ENCODE assay signal across 1 cellular context in genomic region chr20:35146922-35147574, GRCh38.
TF ChIP-seq lines count a peak whose summit lies in the region.

EDEM2 (minus strand) TSS chr20:35147336; CDS start chr20:35147258, 78 bp downstream.

TF ChIP-seq in HepG2, 621 proteins besides CTCF, POLR2A, EP300 and RAD21 (continued from another document and continues in another):
- TF ChIP-seq PCBP2 (optimal IDR thresholded peaks at IDR 0.05; ENCODE audit: low read depth, low read length, poor library complexity, severe bottlenecking) (no peak), SNAI1 (CRISPR knock-in tag; IDR thresholded peaks at IDR 0.05; ENCODE audit: borderline replicate concordance) (no peak; the same call in 1 of the 2 replicates), ZNF691 (CRISPR knock-in tag; IDR thresholded peaks at IDR 0.05; ENCODE audit: borderline replicate concordance, low read depth) (peak; percentile 83; the same call in 1 of the 2 replicates), ZNF34 (CRISPR knock-in tag; IDR thresholded peaks at IDR 0.05; ENCODE audit: borderline replicate concordance) (peak; percentile 98), CHD2 (IDR thresholded peaks at IDR 0.05; ENCODE audit: low read depth, low read length) (peak; percentile 51; the same call in 1 of the 2 replicates), ZNF891 (CRISPR knock-in tag; IDR thresholded peaks at IDR 0.05) (peak; percentile 94), FIP1L1 (IDR thresholded peaks at IDR 0.05; ENCODE audit: borderline replicate concordance, insufficient read depth, low read depth, low read length) (no peak), HOXD1 (CRISPR knock-in tag; IDR thresholded peaks at IDR 0.05) (peak; percentile 87; the same call in 1 of the 2 replicates), SIN3B (IDR thresholded peaks at IDR 0.05; ENCODE audit: low read length) (0 out of 2 replicates have a peak, but pooled peaks have one; percentile 43), ZNF256 (CRISPR knock-in tag; conservative IDR thresholded peaks at IDR 0.05) (no peak; the same call in 1 of the 2 replicates), RXRA (CRISPR knock-in tag; IDR thresholded peaks at IDR 0.05) (peak; percentile 84), ZNF878 (CRISPR knock-in tag; IDR thresholded peaks at IDR 0.05) (peak; percentile 86; the same call in 1 of the 2 replicates), NFAT5 (CRISPR knock-in tag; IDR thresholded peaks at IDR 0.05) (no peak; the same call in 1 of the 2 replicates), ZNF740 (CRISPR knock-in tag; IDR thresholded peaks at IDR 0.05) (no peak), ZNF7 (CRISPR knock-in tag; IDR thresholded peaks at IDR 0.05) (no peak), GRHL1 (CRISPR knock-in tag; conservative IDR thresholded peaks at IDR 0.05) (no peak), ZFP36L2 (CRISPR knock-in tag; IDR thresholded peaks at IDR 0.05) (no peak), REPIN1 (CRISPR knock-in tag; IDR thresholded peaks at IDR 0.05; ENCODE audit: borderline replicate concordance, low read depth) (peak; percentile 92; the same call in 1 of the 2 replicates), ZNF720 (CRISPR knock-in tag; IDR thresholded peaks at IDR 0.05) (no peak), ZNF567 (CRISPR knock-in tag; IDR thresholded peaks at IDR 0.05; ENCODE audit: borderline replicate concordance) (peak; percentile 85), DMAP1 (CRISPR knock-in tag; IDR thresholded peaks at IDR 0.05) (peak; percentile 83), ZXDC (CRISPR knock-in tag; IDR thresholded peaks at IDR 0.05) (peak; percentile 82; the same call in 1 of the 2 replicates), ZNF546 (CRISPR knock-in tag; conservative IDR thresholded peaks at IDR 0.05) (peak; percentile 88; the same call in 1 of the 2 replicates), MED8 (CRISPR knock-in tag; IDR thresholded peaks at IDR 0.05; ENCODE audit: insufficient replicate concordance) (no peak), ZNF780A (CRISPR knock-in tag; IDR thresholded peaks at IDR 0.05) (no peak), ZNF18 (CRISPR knock-in tag; IDR thresholded peaks at IDR 0.05; ENCODE audit: insufficient replicate concordance) (no peak), ZNF839 (CRISPR knock-in tag; IDR thresholded peaks at IDR 0.05; ENCODE audit: borderline replicate concordance) (peak; percentile 79), TP53 (CRISPR knock-in tag; conservative IDR thresholded peaks at IDR 0.05) (peak; percentile 92), HES4 (CRISPR knock-in tag; IDR thresholded peaks at IDR 0.05; ENCODE audit: borderline replicate concordance) (no peak), RARA (CRISPR knock-in tag; IDR thresholded peaks at IDR 0.05) (peak; percentile 76), XRCC5 (optimal IDR thresholded peaks at IDR 0.05; ENCODE audit: low read length) (peak; percentile 89), ZNF460 (CRISPR knock-in tag; IDR thresholded peaks at IDR 0.05; ENCODE audit: borderline replicate concordance) (no peak; the same call in 1 of the 2 replicates), CAMTA2 (CRISPR knock-in tag; IDR thresholded peaks at IDR 0.05; ENCODE audit: borderline replicate concordance) (no peak; the same call in 1 of the 2 replicates), GLMP (CRISPR knock-in tag; IDR thresholded peaks at IDR 0.05; ENCODE audit: borderline replicate concordance) (no peak), IRF1 (CRISPR knock-in tag; IDR thresholded peaks at IDR 0.05; ENCODE audit: low read depth) (no peak; the same call in none of the 2 replicates), FOXO4 (CRISPR knock-in tag; conservative IDR thresholded peaks at IDR 0.05) (no peak), BCL6 (CRISPR knock-in tag; IDR thresholded peaks at IDR 0.05) (peak; percentile 46), MAFF (IDR thresholded peaks at IDR 0.05; ENCODE audit: low read depth, low read length) (peak; percentile 49), SSRP1 (CRISPR knock-in tag; IDR thresholded peaks at IDR 0.05) (no peak), ZNF598 (CRISPR knock-in tag; IDR thresholded peaks at IDR 0.05; ENCODE audit: borderline replicate concordance) (no peak; the same call in none of the 2 replicates), CC2D1A (CRISPR knock-in tag; IDR thresholded peaks at IDR 0.05) (no peak), DNMT3B (CRISPR knock-in tag; conservative IDR thresholded peaks at IDR 0.05) (no peak), DRAP1 (CRISPR knock-in tag; IDR thresholded peaks at IDR 0.05) (peak; percentile 85), XBP1 (CRISPR knock-in tag; IDR thresholded peaks at IDR 0.05) (peak; percentile 97), ZNF775 (CRISPR knock-in tag; IDR thresholded peaks at IDR 0.05; ENCODE audit: borderline replicate concordance) (0 out of 2 replicates have a peak, but pooled peaks have one; percentile 60), CERS6 (CRISPR knock-in tag; IDR thresholded peaks at IDR 0.05) (no peak), ZNF75D (CRISPR knock-in tag; IDR thresholded peaks at IDR 0.05; ENCODE audit: borderline replicate concordance) (no peak), ZNF709 (CRISPR knock-in tag; IDR thresholded peaks at IDR 0.05) (no peak; the same call in 1 of the 2 replicates), ZNF430 (CRISPR knock-in tag; IDR thresholded peaks at IDR 0.05) (no peak; the same call in 1 of the 2 replicates)
